ENCODE assay signal across 29 cellular contexts in genomic region chr3:184690236-184690883, GRCh38. TPM values are rescaled to one million over a fixed set of nuclear protein-coding genes. Genes with fewer than 3 reads are reported as not detected.
DNase-seq lines count a peak whose midpoint lies in the region; ATAC-seq and TF ChIP-seq lines count a peak whose summit lies in the region.
"Had no signal": no experiment of that assay in that cellular context is flagged by ENCODE, and none has a peak within 500 bp of the region (broad histone marks: within the 10 kb centered on the region; RNA-seq: fewer than 3 reads in every experiment).

No MANE protein-coding gene starts in this region.

- DNase-seq in IMR-90 (no peak), chondrocyte (ENCODE audit: low spot score) (no peak), MG63 (no peak), adrenal gland (no peak)
- no peak for DNase-seq in stimulated activated CD4-positive, alpha-beta T cell treated with anti-CD3 and anti-CD28 coated beads, Interleukin-15, amount 100 ng/mL, for 24 hours
- DNase-seq in stimulated activated CD4-positive, alpha-beta T cell treated with anti-CD3 and anti-CD28 coated beads, Interleukin-4, amount 100 ng/mL, for 1 hour = no peak
- DNase-seq: activated CD4-positive, alpha-beta T cell treated with anti-CD3 and anti-CD28 coated beads for 36 hours; activated CD8-positive, alpha-beta memory T cell treated with anti-CD3 and anti-CD28 coated beads for 24 hours; activated effector memory CD4-positive, alpha-beta T cell treated with Interleukin-2 at 50 U/mL for 16 hours; activated naive CD8-positive, alpha-beta T cell treated with anti-CD3 and anti-CD28 coated beads for 36 hours; activated T-cell treated with anti-CD3 and anti-CD28 coated beads for 4 hours; caudate nucleus; DND-41; esophagus squamous epithelium; foreskin keratinocyte; GF-D8; HCEC 1CT; head of caudate nucleus; lower lobe of right lung; NCI-H1048; Peyer's patch; SIG-M5; stimulated activated CD4-positive, alpha-beta T cell treated with anti-CD3 and anti-CD28 coated beads, Interleukin-2, amount 100 ng/mL, for 48 hours; SW 1271 had no signal

- no peak overlapping the region for H2AK9ac ChIP-seq in IMR-90 (replicated peaks; ENCODE audit: low read depth, low read length, poor library complexity)

- no peak for TF ChIP-seq POLR2A in IMR-90 (IDR thresholded peaks at IDR 0.05; ENCODE audit: low read depth, low read length)
- no peak for TF ChIP-seq POLR2A in adrenal gland (IDR thresholded peaks at IDR 0.05)

- TF ChIP-seq CTCF in IMR-90 (conservative IDR thresholded peaks at IDR 0.05; ENCODE audit: low read depth, low read length) = no peak
- TF ChIP-seq CTCF in chondrocyte (IDR thresholded peaks at IDR 0.05) = no peak
- TF ChIP-seq CTCF in nephron (IDR thresholded peaks at IDR 0.05; ENCODE audit: unreplicated experiment in 3 of 3) = no peak
- TF ChIP-seq CTCF in adrenal gland (IDR thresholded peaks at IDR 0.05) = no peak

- H3K4me3 ChIP-seq in IMR-90 (ENCODE audit: insufficient read depth, low read depth, low read length) = no peak overlapping the region
- H3K4me3 ChIP-seq in MG63 = no peak overlapping the region
- H3K4me3 ChIP-seq in adrenal gland = no peak overlapping the region
- H3K4me3 ChIP-seq: ascending aorta, esophagus squamous epithelium, lower lobe of right lung, Peyer's patch, tibial nerve had no signal

- H2AK5ac ChIP-seq in IMR-90 (ENCODE audit: low read depth, low read length) = peak overlapping the region; percentile 88

- H3K9me3 Mint-ChIP-seq in chondrocyte (ENCODE audit: low read depth) = no peaks in the 10 kb centered on the region
- no peaks in the 10 kb centered on the region for H3K9me3 Mint-ChIP-seq in nephron
- H3K9me3 Mint-ChIP-seq in stimulated activated memory B cell treated with anti-CD40 and anti-IgM and Interleukin-4, amounts not matched to agents 10 μg/mL and 1 μg/mL and 100 μg/mL, for 72 hours = no peaks in the 10 kb centered on the region
- H3K9me3 Mint-ChIP-seq: activated naive CD8-positive, alpha-beta T cell treated with anti-CD3 and anti-CD28 coated beads for 36 hours had no signal

- H2BK15ac ChIP-seq in IMR-90 (ENCODE audit: low read depth, low read length) = peak overlapping the region; percentile 77; the same call in 1 of the 3 replicates

- H3K4me1 ChIP-seq in IMR-90 (ENCODE audit: control insufficient read depth, insufficient read depth, low read length) = peaks cover 44% of the 10 kb centered on the region
- peaks cover 0 to 26% of the 10 kb centered on the region in 2 donors for H3K4me1 ChIP-seq in adrenal gland (replicated peaks in 1 of 2)
- H3K4me1 ChIP-seq: foreskin keratinocyte had no signal

- H3K27ac Mint-ChIP-seq in chondrocyte (ENCODE audit: unreplicated experiment) (peak overlapping the region; percentile 49), nephron (peak overlapping the region; percentile 83 to 95 (median 95))
- H3K27ac Mint-ChIP-seq in stimulated activated memory B cell treated with anti-CD40 and anti-IgM and Interleukin-4, amounts not matched to agents 10 μg/mL and 1 μg/mL and 100 μg/mL, for 72 hours = peak overlapping the region; percentile 58
- H3K27ac Mint-ChIP-seq: activated CD4-positive, alpha-beta T cell treated with anti-CD3 and anti-CD28 coated beads for 36 hours; activated naive CD8-positive, alpha-beta T cell treated with anti-CD3 and anti-CD28 coated beads for 36 hours had no signal

- H3K14ac ChIP-seq in IMR-90 (replicated peaks; ENCODE audit: low read depth, low read length) = no peak overlapping the region; the same call in 1 of the 2 replicates

- H2BK20ac ChIP-seq in IMR-90 (ENCODE audit: low read depth, low read length) = peak overlapping the region; percentile 82

- peaks cover 19% of the 10 kb centered on the region for H3K9me1 ChIP-seq in IMR-90 (ENCODE audit: insufficient read depth, low read length)

- H3K23ac ChIP-seq in IMR-90 (ENCODE audit: low read depth, low read length) = no peak overlapping the region

- no peaks in the 10 kb centered on the region for H3K9me3 ChIP-seq in IMR-90 (ENCODE audit: control insufficient read depth, insufficient read depth, low read length)
- no peaks in the 10 kb centered on the region for H3K9me3 ChIP-seq in MG63
- H3K9me3 ChIP-seq in adrenal gland (replicated peaks in 1 of 3) = no peaks in the 10 kb centered on the region
- H3K9me3 ChIP-seq: ascending aorta, esophagus squamous epithelium, lower lobe of right lung, Peyer's patch, tibial nerve had no signal

- no TSS peak for BruUV-seq in IMR-90 (replicated peaks; lab: Mats Ljungman, UMichigan)

- peak overlapping the region; percentile 32 for H4K91ac ChIP-seq in IMR-90 (ENCODE audit: insufficient read depth, low read depth, low read length)

- H3K36me3 ChIP-seq in IMR-90 (ENCODE audit: control insufficient read depth, insufficient read depth, low read length) (no peaks in the 10 kb centered on the region), MG63 (no peaks in the 10 kb centered on the region), adrenal gland (replicated peaks in 1 of 2) (no peaks in the 10 kb centered on the region)
- H3K36me3 ChIP-seq: ascending aorta, esophagus squamous epithelium, lower lobe of right lung, Peyer's patch, tibial nerve had no signal

- dilution Hi-C loops in IMR-90 (cut with HindIII; ENCODE audit: low sequenced_read_pairs, unreplicated experiment) = no loop called here

- intact Hi-C loops in IMR-90 (cut with micrococcal nuclease) = no loop called here
- intact Hi-C loops in adrenal gland (cut with DNase I) = no loop called here

- no peak for ATAC-seq in IMR-90 (ENCODE audit: low read depth)
- peak; percentile 35 for ATAC-seq in stimulated activated memory B cell treated with anti-CD40 and anti-IgM and Interleukin-4, amounts not matched to agents 10 μg/mL and 1 μg/mL and 100 μg/mL, for 72 hours
- ATAC-seq: activated CD4-positive, alpha-beta T cell treated with anti-CD3 and anti-CD28 coated beads for 36 hours; foreskin keratinocyte; lower lobe of right lung; right cardiac atrium had no signal

- in situ Hi-C loops in IMR-90 (cut with MboI; ENCODE audit: low sequenced_read_pairs) = no loop called here

- CTCF ChIA-PET in IMR-90 (lab: Yijun Ruan, JAX) = interaction anchor here (3.7 kb wide), 1 partner anchor 129 kb away, joined by 15 read pairs; the partner anchor contains the start of gene EPHB3

- H4K5ac ChIP-seq in IMR-90 (ENCODE audit: low read depth, low read length) = no peak overlapping the region; the same call in 1 of the 2 replicates

- H3K27ac ChIP-seq in IMR-90 (ENCODE audit: insufficient read depth, low read length) = no peak overlapping the region
- H3K27ac ChIP-seq in adrenal gland = no peak overlapping the region
- H3K27ac ChIP-seq: ascending aorta, foreskin keratinocyte, lower lobe of right lung had no signal

- H3K18ac ChIP-seq in IMR-90 (ENCODE audit: low read depth, low read length) = peak overlapping the region; percentile 13; the same call in 1 of the 2 replicates

- no peak overlapping the region for H3K9ac ChIP-seq in IMR-90 (ENCODE audit: low read depth, low read length)

- H3K27me3 ChIP-seq in IMR-90 (ENCODE audit: control insufficient read depth, insufficient read depth, low read length) = peaks cover 3% of the 10 kb centered on the region; the same call in 1 of the 2 replicates
- H3K27me3 ChIP-seq in MG63 = no peaks in the 10 kb centered on the region
- no peaks in the 10 kb centered on the region for H3K27me3 ChIP-seq in adrenal gland
- H3K27me3 ChIP-seq: ascending aorta, esophagus squamous epithelium, foreskin keratinocyte, Peyer's patch, tibial nerve had no signal

- no peak overlapping the region for H3K56ac ChIP-seq in IMR-90 (ENCODE audit: extremely low read depth, insufficient read depth, low read length)

- no peak overlapping the region for H2BK5ac ChIP-seq in IMR-90 (ENCODE audit: low read depth, low read length, poor library complexity, severe bottlenecking)

- H3K4me1 Mint-ChIP-seq in chondrocyte (ENCODE audit: low read depth) (peaks cover 90% of the 10 kb centered on the region), nephron (peaks cover 94% of the 10 kb centered on the region)
- peaks cover 47% of the 10 kb centered on the region for H3K4me1 Mint-ChIP-seq in stimulated activated memory B cell treated with anti-CD40 and anti-IgM and Interleukin-4, amounts not matched to agents 10 μg/mL and 1 μg/mL and 100 μg/mL, for 72 hours
- H3K4me1 Mint-ChIP-seq: activated CD4-positive, alpha-beta T cell treated with anti-CD3 and anti-CD28 coated beads for 36 hours; activated naive CD8-positive, alpha-beta T cell treated with anti-CD3 and anti-CD28 coated beads for 36 hours had no signal

- H3K4ac ChIP-seq in IMR-90 (ENCODE audit: low read depth, low read length) = peak overlapping the region; percentile 45; the same call in 1 of the 2 replicates

- no peak for TF ChIP-seq RAD21 in IMR-90 (IDR thresholded peaks at IDR 0.05; ENCODE audit: low read length)

- no peaks in the 10 kb centered on the region for H3K79me1 ChIP-seq in IMR-90 (ENCODE audit: low read depth in 1 of 2, low read length in 2 of 2)

- no peak overlapping the region for H3K4me2 ChIP-seq in IMR-90 (ENCODE audit: low read depth, low read length)

- POLR2A ChIA-PET in IMR-90 (lab: Charles Lee; ENCODE audit: unreplicated experiment) = interaction anchor here (0.6 to 0.7 kb wide), 2 partner anchors 21 to 105 kb away, joined by 3 read pairs; no protein-coding TSS in a partner anchor

- H3K36me3 Mint-ChIP-seq in chondrocyte (ENCODE audit: low read depth) (no peaks in the 10 kb centered on the region), nephron (ENCODE audit: low read depth) (no peaks in the 10 kb centered on the region)
- no peaks in the 10 kb centered on the region for H3K36me3 Mint-ChIP-seq in stimulated activated memory B cell treated with anti-CD40 and anti-IgM and Interleukin-4, amounts not matched to agents 10 μg/mL and 1 μg/mL and 100 μg/mL, for 72 hours
- H3K36me3 Mint-ChIP-seq: activated naive CD8-positive, alpha-beta T cell treated with anti-CD3 and anti-CD28 coated beads for 36 hours had no signal

- H4K20me1 ChIP-seq in IMR-90 (ENCODE audit: insufficient read depth, low read length) = peaks cover 4% of the 10 kb centered on the region; the same call in 1 of the 2 replicates

- H4K8ac ChIP-seq in IMR-90 (ENCODE audit: low read depth in 2 of 2, low read length in 2 of 2) = no peak overlapping the region

- peak overlapping the region; percentile 5 for H2AFZ ChIP-seq in IMR-90 (replicated peaks; ENCODE audit: low read length, poor library complexity)

- WGBS in IMR-90 (ENCODE audit: extremely low coverage in 2 of 2, insufficient read length in 1 of 2), 2 experiments = 88% methylated on average over 5 of the region's 15 CpGs; no CpG with 5 or more reads in 1 of the 2 experiments
- 85 to 92% (median 89%) methylated on average over 12 to 15 of the region's 15 CpGs for WGBS in adrenal gland, 4 donors

- peak overlapping the region; percentile 60 for H2BK120ac ChIP-seq in IMR-90 (ENCODE audit: low read depth, low read length)

- H3K4me3 Mint-ChIP-seq in chondrocyte (ENCODE audit: unreplicated experiment) = no peak overlapping the region
- peak overlapping the region in 1 of 3 experiments; percentile 45 for H3K4me3 Mint-ChIP-seq in nephron
- H3K4me3 Mint-ChIP-seq in stimulated activated memory B cell treated with anti-CD40 and anti-IgM and Interleukin-4, amounts not matched to agents 10 μg/mL and 1 μg/mL and 100 μg/mL, for 72 hours = no peak overlapping the region
- H3K4me3 Mint-ChIP-seq: activated CD4-positive, alpha-beta T cell treated with anti-CD3 and anti-CD28 coated beads for 36 hours; activated naive CD8-positive, alpha-beta T cell treated with anti-CD3 and anti-CD28 coated beads for 36 hours had no signal

- no peaks in the 10 kb centered on the region for H3K27me3 Mint-ChIP-seq in chondrocyte (ENCODE audit: low read depth)
- peaks cover 5% of the 10 kb centered on the region for H3K27me3 Mint-ChIP-seq in nephron (ENCODE audit: low read depth)
- H3K27me3 Mint-ChIP-seq in stimulated activated memory B cell treated with anti-CD40 and anti-IgM and Interleukin-4, amounts not matched to agents 10 μg/mL and 1 μg/mL and 100 μg/mL, for 72 hours = no peaks in the 10 kb centered on the region
- H3K27me3 Mint-ChIP-seq: activated CD4-positive, alpha-beta T cell treated with anti-CD3 and anti-CD28 coated beads for 36 hours; activated naive CD8-positive, alpha-beta T cell treated with anti-CD3 and anti-CD28 coated beads for 36 hours had no signal

RNA-seq across cellular contexts. Expression of gene MAGEF1, which starts 21.5 kb away (rescaled TPM):
- 10.6 and 16.4 TPM in 2 replicates for total RNA-seq in IMR-90 (2012; rRNA removed)
- 18.3 and 19.4 TPM in 2 replicates for polyA plus RNA-seq in IMR-90 (2012; rRNA removed)
- 19.1 and 19.8 TPM in 2 replicates for polyA plus RNA-seq in IMR-90 (2012; cell fraction: cytosol; rRNA removed)
- 6.1 and 8.7 TPM in 2 replicates for polyA plus RNA-seq in IMR-90 (2012; cell fraction: nucleus; rRNA removed; ENCODE audit: low replicate concordance)
- total RNA-seq in chondrocyte = 35.0 to 37.8 TPM (median 36.1 TPM) in 3 replicates
- total RNA-seq in MG63 (2014; rRNA removed; shearing (Covaris generic); ENCODE audit: low replicate concordance) = 25.6 and 30.3 TPM in 2 replicates
- total RNA-seq in adrenal gland = 10 to 100 TPM; 23.7 to 69.1 (median 36.3) TPM
- polyA plus RNA-seq in adrenal gland = 10 to 100 TPM; 22.1 to 40.5 (median 24.2) TPM
